ENCODE assay signal across 8 cellular contexts in the genomic region with DNA sequence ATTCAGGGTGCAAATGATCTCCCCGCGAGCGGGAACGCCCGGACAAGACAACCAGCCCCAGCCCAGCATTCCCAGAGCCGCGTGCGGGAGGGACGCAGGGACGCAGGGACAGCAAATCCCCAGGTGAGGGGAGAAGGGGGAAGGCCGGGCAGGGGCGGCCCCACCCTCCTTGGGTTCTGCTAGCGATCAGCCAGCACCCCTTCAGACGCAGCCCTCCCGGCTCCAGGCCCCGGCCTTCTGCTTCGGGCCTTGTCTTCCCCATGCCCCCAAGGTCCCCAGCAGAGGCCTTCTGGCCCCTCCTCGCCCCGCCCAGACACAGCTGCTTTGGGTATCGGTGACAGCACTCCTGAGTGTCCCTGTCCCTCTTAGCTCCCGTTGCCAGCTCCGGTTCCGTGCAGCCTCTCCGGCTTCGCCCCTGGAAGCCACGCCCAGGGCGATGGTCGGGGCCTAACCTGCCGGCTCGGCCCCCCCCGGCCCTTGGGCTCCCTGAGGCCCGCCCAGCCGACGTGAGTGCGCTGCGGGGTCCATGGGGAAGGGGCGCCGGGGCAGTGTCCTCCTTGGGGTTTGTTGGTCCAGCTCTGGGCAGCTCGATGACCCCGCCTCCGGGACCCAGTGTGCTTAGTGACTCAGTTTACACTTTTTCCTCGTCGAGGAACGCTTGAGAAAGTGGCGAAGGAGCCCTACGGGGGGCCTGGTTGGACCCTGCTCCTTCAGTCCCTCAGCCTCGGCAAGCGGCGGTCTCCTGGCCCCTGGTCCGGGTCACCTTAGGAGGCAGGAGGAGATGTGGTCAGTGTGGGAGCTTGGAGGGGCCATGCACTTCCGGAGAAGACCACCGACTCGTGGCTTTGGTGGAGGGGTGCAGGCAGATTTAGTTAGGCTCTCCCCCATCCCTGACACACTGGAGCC. TPM values are rescaled to one million over a fixed set of nuclear protein-coding genes. Genes with fewer than 3 reads are reported as not detected.
DNase-seq lines count a peak whose midpoint lies in the region; ATAC-seq and TF ChIP-seq lines count a peak whose summit lies in the region.

No MANE protein-coding gene starts in this region.

- no peak overlapping the region for H3K27ac ChIP-seq in esophagus (ENCODE audit: low read depth in 2 of 2, low read length in 1 of 2)

- ATAC-seq in HG03039 (IDR thresholded peaks at IDR 0.05; ENCODE audit: unreplicated experiment) (no peak), GM18858 (IDR thresholded peaks at IDR 0.05; ENCODE audit: unreplicated experiment) (no peak)

- no peak overlapping the region for H3K27ac Mint-ChIP-seq in T-helper 1 cell treated with Interleukin-12 subunit alpha and Interleukin-12 subunit beta and Interleukin-4 antibody, amounts not matched to agents 30 μg/mL and 1 μg/mL, for 36 hours

- H3K4me3 Mint-ChIP-seq in T-helper 1 cell treated with Interleukin-12 subunit alpha and Interleukin-12 subunit beta and Interleukin-4 antibody, amounts not matched to agents 30 μg/mL and 1 μg/mL, for 36 hours: peak overlapping the region; percentile 31

- H3K36me3 Mint-ChIP-seq in T-helper 1 cell treated with Interleukin-12 subunit alpha and Interleukin-12 subunit beta and Interleukin-4 antibody, amounts not matched to agents 30 μg/mL and 1 μg/mL, for 36 hours (ENCODE audit: low read depth): no peaks in the 10 kb centered on the region

- TF ChIP-seq CTCF in GM13976 (IDR thresholded peaks at IDR 0.05; ENCODE audit: borderline replicate concordance, control extremely low read depth, extremely low read depth, insufficient read depth, missing control alignments): no peak

- peaks cover 74% of the 10 kb centered on the region for H3K27me3 Mint-ChIP-seq in T-helper 1 cell treated with Interleukin-12 subunit alpha and Interleukin-12 subunit beta and Interleukin-4 antibody, amounts not matched to agents 30 μg/mL and 1 μg/mL, for 36 hours (ENCODE audit: low read depth)

- H3K4me1 ChIP-seq in esophagus (ENCODE audit: control insufficient read depth in 2 of 2, insufficient read depth in 2 of 2, low read length in 1 of 2): peaks cover 13 to 15% of the 10 kb centered on the region in 2 donors

- in situ Hi-C loops in GM13976 (cut with MboI; ENCODE audit: low sequenced_read_pairs, unreplicated experiment): no loop called here

- no peaks in the 10 kb centered on the region for H3K36me3 ChIP-seq in esophagus (ENCODE audit: control insufficient read depth in 2 of 2, insufficient read depth in 2 of 2, low read length in 1 of 2)

- peaks cover 0 to 18% of the 10 kb centered on the region in 2 donors for H3K27me3 ChIP-seq in esophagus (ENCODE audit: control insufficient read depth in 1 of 2, insufficient read depth in 2 of 2, low read length in 2 of 2)

- H3K4me1 Mint-ChIP-seq in T-helper 1 cell treated with Interleukin-12 subunit alpha and Interleukin-12 subunit beta and Interleukin-4 antibody, amounts not matched to agents 30 μg/mL and 1 μg/mL, for 36 hours (ENCODE audit: low read depth): peaks cover 22% of the 10 kb centered on the region

- peaks cover 3 to 4% of the 10 kb centered on the region in 2 donors for H3K9me3 ChIP-seq in esophagus (ENCODE audit: control insufficient read depth in 2 of 2, insufficient read depth in 1 of 2, low read depth in 1 of 2, low read length in 1 of 2)

- no peaks in the 10 kb centered on the region for H3K9me3 Mint-ChIP-seq in T-helper 1 cell treated with Interleukin-12 subunit alpha and Interleukin-12 subunit beta and Interleukin-4 antibody, amounts not matched to agents 30 μg/mL and 1 μg/mL, for 36 hours

- peak; percentile 56 for DNase-seq in GM13976 (ENCODE audit: low spot score)
- peak; percentile 54 for DNase-seq in retina
- DNase-seq in occipital lobe (lab: John Stamatoyannopoulos, UW): no peak
- no peak for DNase-seq in KG1 (lab: John Stamatoyannopoulos, UW)

- peak overlapping the region; percentile 37 to 49 for H3K4me3 ChIP-seq in esophagus (ENCODE audit: low read depth in 1 of 2, low read length in 2 of 2)

- 2 to 4% methylated on average over 45 to 53 of the region's 53 CpGs for WGBS in esophagus, 2 donors

RNA-seq across cellular contexts. Expression of a gene that starts 50.5 kb away (rescaled TPM):
- 10 to 100 TPM; 32.2 to 37.7 TPM for polyA plus RNA-seq in esophagus
- total RNA-seq in occipital lobe: 58.2 TPM

Comparison
In these comparisons a context has a peak if more than half of its experiments do, and no peak if none do; other contexts are left out.
1. DNase-seq: peak in GM13976 (single experiment) and retina (single experiment); none in occipital lobe (single experiment) and KG1 (single experiment).